In the genomic region with DNA sequence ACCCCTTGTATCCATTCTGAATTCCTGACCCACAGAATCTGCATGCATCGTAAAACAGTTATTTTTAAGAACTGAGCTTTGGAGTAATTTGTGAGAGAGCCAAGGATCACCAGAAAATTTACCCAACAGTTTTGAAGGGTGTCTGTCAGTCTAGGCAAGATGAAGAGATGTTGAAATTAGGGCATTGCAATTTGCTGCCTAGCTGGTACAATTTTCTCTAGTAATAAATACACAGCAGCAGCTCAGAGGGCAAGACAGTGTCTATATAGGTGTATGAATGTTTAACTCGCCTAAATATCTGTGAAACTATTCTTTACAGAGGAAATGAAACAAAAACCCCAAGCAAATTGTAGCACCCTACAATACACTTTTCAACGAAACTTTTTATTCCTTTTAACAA, we compare ENCODE assay signal across 28 cellular contexts.
"Had no signal": no experiment of that assay in that cellular context is flagged by ENCODE, and none has a peak within 500 bp of the region (broad histone marks: within the 10 kb centered on the region; RNA-seq: fewer than 3 reads in every experiment).

No MANE protein-coding gene starts in this region.

- H3K9me3 ChIP-seq: adrenal gland, esophagus squamous epithelium, thyroid gland, upper lobe of left lung, vagina had no signal

- H2AFZ ChIP-seq: neural progenitor cell had no signal

- ATAC-seq: activated CD4-positive, alpha-beta T cell treated with anti-CD3 and anti-CD28 coated beads for 36 hours; activated T-cell treated with anti-CD3 and anti-CD28 coated beads, Interleukin-2, amount 50 U/mL, for 72 hours; left cardiac atrium; natural killer cell; right cardiac atrium; stimulated activated naive CD8-positive, alpha-beta T cell treated with anti-CD3 and anti-CD28 coated beads, Interleukin-15, Interleukin-2, amounts not matched to agents 100 U/mL and 50 U/mL, for 24 hours had no signal

- H3K4me3 ChIP-seq: adrenal gland, esophagus squamous epithelium, neural progenitor cell, thyroid gland, upper lobe of left lung, vagina had no signal

- DNase-seq: activated CD4-positive, alpha-beta T cell treated with anti-CD3 and anti-CD28 coated beads for 36 hours; activated CD4-positive, alpha-beta T cell treated with anti-CD3 and anti-CD28 coated beads, Interleukin-2, amount 50 U/mL, for 4 hours; activated CD4-positive, CD25-positive, alpha-beta regulatory T cell; activated effector memory CD4-positive, alpha-beta T cell treated with Interleukin-2 at 50 U/mL for 16 hours; activated naive CD4-positive, alpha-beta T cell treated with Interleukin-2 at 50 U/mL for 16 hours; activated naive CD8-positive, alpha-beta T cell treated with anti-CD3 and anti-CD28 coated beads for 36 hours; activated T-cell treated with anti-CD3 and anti-CD28 coated beads for 4 hours; activated T-cell treated with anti-CD3 and anti-CD28 coated beads, Interleukin-2, amount 50 U/mL, for 72 hours; adrenal gland; central memory CD4-positive, alpha-beta T cell; effector CD4-positive, alpha-beta T cell; esophagus squamous epithelium; islet precursor cell; left cardiac atrium; mammary epithelial cell; natural killer cell; occipital lobe; posterior cingulate gyrus; right cardiac atrium; stimulated activated CD4-positive, alpha-beta T cell treated with anti-CD3 and anti-CD28 coated beads, Interleukin-12 subunit alpha, Interleukin-12 subunit beta, amount 100 ng/mL, for 4 hours; stimulated activated CD4-positive, alpha-beta T cell treated with anti-CD3 and anti-CD28 coated beads, Interleukin-4, amount 100 ng/mL, for 1 hour; stimulated activated naive CD8-positive, alpha-beta T cell treated with anti-CD3 and anti-CD28 coated beads, Interleukin-15, Interleukin-2, amounts not matched to agents 100 U/mL and 50 U/mL, for 24 hours; thyroid gland; upper lobe of left lung had no signal

- H3K27ac ChIP-seq: adrenal gland, epithelial cell of prostate, esophagus squamous epithelium, neural progenitor cell, thyroid gland, upper lobe of left lung, vagina had no signal

- H3K36me3 ChIP-seq: adrenal gland, esophagus squamous epithelium, neural progenitor cell, thyroid gland, upper lobe of left lung, vagina had no signal

- FAIRE-seq: endometrium had no signal

- H3K4me1 ChIP-seq: adrenal gland, esophagus squamous epithelium, thyroid gland, upper lobe of left lung, vagina had no signal

- H3K9ac ChIP-seq: neural progenitor cell had no signal

- H3K4me2 ChIP-seq: neural progenitor cell had no signal

- H3K27me3 ChIP-seq: adrenal gland, esophagus squamous epithelium, neural progenitor cell, thyroid gland, upper lobe of left lung, vagina had no signal
